ENCODE assay signal across 11 cellular contexts in the genomic region with DNA sequence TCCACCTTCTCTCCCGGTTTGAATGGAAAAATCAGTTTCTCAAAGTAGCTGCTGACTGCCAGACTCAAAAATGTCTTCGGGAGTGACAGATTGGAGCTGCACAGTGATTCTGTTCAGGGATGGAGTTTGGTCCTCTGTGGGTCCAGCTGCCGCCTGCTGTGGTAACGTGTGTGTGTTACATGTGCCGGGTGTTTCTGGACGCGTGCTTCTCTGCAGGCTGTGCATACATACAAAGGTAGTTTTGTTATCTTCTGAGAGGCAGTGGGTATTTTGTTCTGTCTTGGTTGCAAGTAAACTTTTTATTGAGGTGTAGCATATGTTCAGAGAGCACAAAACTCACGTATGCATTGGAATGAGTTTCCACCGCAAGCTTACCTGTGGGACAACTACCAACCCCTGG. TPM values are rescaled to one million over a fixed set of nuclear protein-coding genes. Genes with fewer than 3 reads are reported as not detected.
DNase-seq lines count a peak whose midpoint lies in the region; ATAC-seq and TF ChIP-seq lines count a peak whose summit lies in the region.
"Had no signal": no experiment of that assay in that cellular context is flagged by ENCODE, and none has a peak within 500 bp of the region (broad histone marks: within the 10 kb centered on the region; RNA-seq: fewer than 3 reads in every experiment).

No MANE protein-coding gene starts in this region.

- H3K4me1 Mint-ChIP-seq in osteocyte (ENCODE audit: unreplicated experiment) = peaks cover 77% of the 10 kb centered on the region
- peaks cover 10 to 25% (median 16%) of the 10 kb centered on the region in 3 donors for H3K4me1 Mint-ChIP-seq in CD8-positive, alpha-beta memory T cell

- no peak for ATAC-seq in HG03378 (IDR thresholded peaks at IDR 0.05; ENCODE audit: unreplicated experiment)
- ATAC-seq in HG03565 (IDR thresholded peaks at IDR 0.05; ENCODE audit: unreplicated experiment) = no peak
- ATAC-seq in GM19455 (IDR thresholded peaks at IDR 0.05; ENCODE audit: unreplicated experiment) = no peak

- DNase-seq in AG09309 (ENCODE audit: low read depth) (no peak), PC-9 (no peak), esophagus muscularis mucosa (ENCODE audit: extremely low spot score) (no peak), osteocyte (ENCODE audit: extremely low spot score, unreplicated experiment) (no peak)
- DNase-seq in CD8-positive, alpha-beta memory T cell = no peak
- DNase-seq: activated T-cell treated with anti-CD3 and anti-CD28 coated beads for 4 hours, GDM1, immature natural killer cell had no signal

- peak overlapping the region; percentile 78 for H3K4me3 ChIP-seq in AG09309 (ENCODE audit: control insufficient read depth, low read depth, low read length)
- H3K4me3 ChIP-seq in PC-9 = peak overlapping the region; percentile 93
- peak overlapping the region; percentile 60 to 66 (median 64) for H3K4me3 ChIP-seq in esophagus muscularis mucosa
- no peak overlapping the region for H3K4me3 ChIP-seq in CD8-positive, alpha-beta memory T cell (ENCODE audit: low read length)

- no peak for TF ChIP-seq EP300 in esophagus muscularis mucosa (IDR thresholded peaks at IDR 0.05)

- H3K27me3 Mint-ChIP-seq in osteocyte (ENCODE audit: unreplicated experiment) = no peaks in the 10 kb centered on the region
- H3K27me3 Mint-ChIP-seq in CD8-positive, alpha-beta memory T cell = peaks cover 5 to 20% of the 10 kb centered on the region in 2 donors

- H3K27ac ChIP-seq in PC-9 = peak overlapping the region; percentile 95
- H3K27ac ChIP-seq in esophagus muscularis mucosa (replicated peaks in 1 of 4) = peak overlapping the region; percentile 92 to 93 (median 92)
- H3K27ac ChIP-seq in CD8-positive, alpha-beta memory T cell (ENCODE audit: low read depth, low read length) = no peak overlapping the region

- no peak for TF ChIP-seq POLR2A in esophagus muscularis mucosa (IDR thresholded peaks at IDR 0.05; ENCODE audit: low read depth)

- CTCF ChIA-PET in PC-9 (lab: Charles Lee) = interaction anchor here (1.0 to 1.2 kb wide), 2 partner anchors 18 to 41 kb away, joined by 3 to 5 read pairs; no protein-coding TSS in a partner anchor
- CTCF ChIA-PET in CD8-positive, alpha-beta memory T cell (lab: Charles Lee) = no interaction called here

- H4K20me1 ChIP-seq in PC-9 (ENCODE audit: insufficient read depth) = no peaks in the 10 kb centered on the region

- peak overlapping the region; percentile 96 for H3K27ac Mint-ChIP-seq in osteocyte (ENCODE audit: unreplicated experiment)
- no peak overlapping the region for H3K27ac Mint-ChIP-seq in CD8-positive, alpha-beta memory T cell
- H3K27ac Mint-ChIP-seq: immature natural killer cell had no signal

- BruUV-seq in PC-9 (replicated peaks; lab: Mats Ljungman, UMichigan) = no TSS peak

- no peaks in the 10 kb centered on the region for H3K9me3 ChIP-seq in PC-9 (ENCODE audit: insufficient read depth, low read depth)
- no peaks in the 10 kb centered on the region for H3K9me3 ChIP-seq in esophagus muscularis mucosa
- no peaks in the 10 kb centered on the region for H3K9me3 ChIP-seq in CD8-positive, alpha-beta memory T cell (ENCODE audit: low read length)

- peaks cover 11% of the 10 kb centered on the region for H3K36me3 Mint-ChIP-seq in osteocyte (ENCODE audit: unreplicated experiment)
- no peaks in the 10 kb centered on the region for H3K36me3 Mint-ChIP-seq in CD8-positive, alpha-beta memory T cell
- H3K36me3 Mint-ChIP-seq: immature natural killer cell had no signal

- H3K36me3 ChIP-seq in PC-9 (ENCODE audit: low read depth) (peaks cover 9% of the 10 kb centered on the region; the same call in 1 of the 2 replicates), esophagus muscularis mucosa (peaks cover 0 to 25% (median 9%) of the 10 kb centered on the region in 4 donors)
- H3K36me3 ChIP-seq in CD8-positive, alpha-beta memory T cell (ENCODE audit: insufficient read depth, low read length) = no peaks in the 10 kb centered on the region

- peaks cover 60% of the 10 kb centered on the region for H3F3A ChIP-seq in PC-9 (ENCODE audit: insufficient read depth, low read depth)

- peak overlapping the region; percentile 92 for H3K4me2 ChIP-seq in PC-9

- WGBS in esophagus muscularis mucosa = 45% methylated on average over 9 of the region's 9 CpGs

- H3K4me1 ChIP-seq in PC-9 (replicated peaks; ENCODE audit: insufficient read depth) = peaks cover 54% of the 10 kb centered on the region
- H3K4me1 ChIP-seq in esophagus muscularis mucosa = peaks cover 57 to 79% (median 73%) of the 10 kb centered on the region in 4 donors
- no peaks in the 10 kb centered on the region for H3K4me1 ChIP-seq in CD8-positive, alpha-beta memory T cell (ENCODE audit: insufficient read depth, low read length)

- POLR2A ChIA-PET in PC-9 (lab: Charles Lee; ENCODE audit: unreplicated experiment) = interaction anchor here (2.1 kb wide), 1 partner anchor 17 kb away, joined by 26 read pairs; no protein-coding TSS in a partner anchor
- POLR2A ChIA-PET in CD8-positive, alpha-beta memory T cell (lab: Charles Lee) = no interaction called here

- H3K27me3 ChIP-seq in PC-9 (ENCODE audit: insufficient read depth, low read depth) (no peaks in the 10 kb centered on the region), esophagus muscularis mucosa (no peaks in the 10 kb centered on the region)
- no peaks in the 10 kb centered on the region for H3K27me3 ChIP-seq in CD8-positive, alpha-beta memory T cell (ENCODE audit: insufficient read depth, low read length, poor library complexity, severe bottlenecking)

- peak overlapping the region; percentile 77 for H3K4me3 Mint-ChIP-seq in osteocyte (ENCODE audit: unreplicated experiment)
- H3K4me3 Mint-ChIP-seq in CD8-positive, alpha-beta memory T cell = no peak overlapping the region
- H3K4me3 Mint-ChIP-seq: immature natural killer cell had no signal

- H3K79me2 ChIP-seq in PC-9 (ENCODE audit: low read depth) = peaks cover 56% of the 10 kb centered on the region

- peak overlapping the region; percentile 34; the same call in 1 of the 2 replicates for H2AFZ ChIP-seq in PC-9

- no peaks in the 10 kb centered on the region for H3K9me3 Mint-ChIP-seq in osteocyte (ENCODE audit: unreplicated experiment)
- peaks cover 0 to 8% (median 0%) of the 10 kb centered on the region in 5 donors for H3K9me3 Mint-ChIP-seq in CD8-positive, alpha-beta memory T cell
- H3K9me3 Mint-ChIP-seq: immature natural killer cell had no signal

- intact Hi-C loops in PC-9 (cut with micrococcal nuclease; ENCODE audit: unreplicated experiment) (loop anchor here (1.0 to 2.0 kb wide), 6 partner anchors 39 to 283 kb away; a partner anchor contains a TSS), esophagus muscularis mucosa (cut with DNase I) (loop anchor here (5.0 kb wide), 1 partner anchor 89 kb away; no protein-coding TSS in a partner anchor)

- no peaks in the 10 kb centered on the region for H3K9me2 ChIP-seq in PC-9 (ENCODE audit: insufficient read depth)

- no peak for TF ChIP-seq CTCF in AG09309 (IDR thresholded peaks at IDR 0.05; ENCODE audit: control insufficient read depth, insufficient read depth, low read depth, low read length, missing control alignments)
- no peak for TF ChIP-seq CTCF in PC-9 (conservative IDR thresholded peaks at IDR 0.05)
- no peak for TF ChIP-seq CTCF in esophagus muscularis mucosa (IDR thresholded peaks at IDR 0.05)
- no peak for TF ChIP-seq CTCF in osteocyte (IDR thresholded peaks at IDR 0.05)

RNA-seq across cellular contexts. Expression of a gene that starts 41.3 kb away (rescaled TPM):
- total RNA-seq in PC-9 (2021) (167 and 168 TPM in 2 replicates), esophagus muscularis mucosa (10 to 100 TPM; 29.5 to 38.5 (median 34.8) TPM), osteocyte (49.6 and 50.6 TPM in 2 replicates)
- 10 to 100 TPM; 98.8 to 99.6 TPM for total RNA-seq in CD8-positive, alpha-beta memory T cell
- 69.8 TPM for polyA plus RNA-seq in CD8-positive, alpha-beta memory T cell
